ENCODE assay signal across 8 cellular contexts in genomic region chr14:61280092-61280525, GRCh38. TPM values are rescaled to one million over a fixed set of nuclear protein-coding genes. Genes with fewer than 3 reads are reported as not detected.
DNase-seq lines count a peak whose midpoint lies in the region; ATAC-seq, FAIRE-seq and TF ChIP-seq lines count a peak whose summit lies in the region.

No MANE protein-coding gene starts in this region.

- peaks cover 3% of the 10 kb centered on the region for H3K36me3 Mint-ChIP-seq in activated naive CD4-positive, alpha-beta T cell treated with anti-CD3 and anti-CD28 coated beads, Interleukin-2, amount 50 U/mL, for 24 hours

- DNase-seq in NCI-H69 (lab: John Stamatoyannopoulos, UW) (peak; percentile 75), GM12891 (ENCODE audit: insufficient read length, low spot score) (no peak), pons (ENCODE audit: low spot score) (no peak), NOMO-1 treated with dmso at 0.1 percent for 144 hours (lab: John Stamatoyannopoulos, UW; ENCODE audit: unreplicated experiment) (no peak)
- DNase-seq in stimulated activated CD4-positive, alpha-beta T cell treated with anti-CD3 and anti-CD28 coated beads, Interleukin-2, amount 100 ng/mL, for 4 hours (ENCODE audit: low read depth): peak; percentile 22

- peaks cover 2% of the 10 kb centered on the region for H3K9me3 ChIP-seq in iPS-18c (ENCODE audit: control insufficient read depth, insufficient read depth, low read length)

- H3K9me3 Mint-ChIP-seq in activated naive CD4-positive, alpha-beta T cell treated with anti-CD3 and anti-CD28 coated beads, Interleukin-2, amount 50 U/mL, for 24 hours: no peaks in the 10 kb centered on the region

- no peaks in the 10 kb centered on the region for H3K27me3 Mint-ChIP-seq in activated naive CD4-positive, alpha-beta T cell treated with anti-CD3 and anti-CD28 coated beads, Interleukin-2, amount 50 U/mL, for 24 hours

- H3K4me3 ChIP-seq in iPS-18c (ENCODE audit: insufficient read depth, low read depth, low read length): peak overlapping the region; percentile 71

- H3K4me3 Mint-ChIP-seq in activated naive CD4-positive, alpha-beta T cell treated with anti-CD3 and anti-CD28 coated beads, Interleukin-2, amount 50 U/mL, for 24 hours: peak overlapping the region; percentile 92

- H3K4me1 Mint-ChIP-seq in activated naive CD4-positive, alpha-beta T cell treated with anti-CD3 and anti-CD28 coated beads, Interleukin-2, amount 50 U/mL, for 24 hours: peaks cover 32% of the 10 kb centered on the region

- no peak for ATAC-seq in GM21447 (IDR thresholded peaks at IDR 0.05; ENCODE audit: unreplicated experiment)

- TF ChIP-seq POLR2A in GM12891 (IDR thresholded peaks at IDR 0.05; ENCODE audit: low read depth, low read length): no peak

- peak overlapping the region; percentile 92 for H3K27ac Mint-ChIP-seq in activated naive CD4-positive, alpha-beta T cell treated with anti-CD3 and anti-CD28 coated beads, Interleukin-2, amount 50 U/mL, for 24 hours

- FAIRE-seq in GM12891 (lab: Jason Lieb, UNC): no peak

TF ChIP-seq in GM12891, 5 proteins besides CTCF, POLR2A, EP300 and RAD21:
- no peak for TF ChIP-seq PAX5 (IDR thresholded peaks at IDR 0.05; ENCODE audit: insufficient read depth, low read length, severe bottlenecking)
- TF ChIP-seq TAF1 (IDR thresholded peaks at IDR 0.05; ENCODE audit: low read depth, low read length): no peak
- TF ChIP-seq POU2F2 (IDR thresholded peaks at IDR 0.05; ENCODE audit: low read depth, low read length): no peak
- no peak for TF ChIP-seq POLR2AphosphoS5 (IDR thresholded peaks at IDR 0.05; ENCODE audit: low read depth, low read length)
- TF ChIP-seq SPI1 (IDR thresholded peaks at IDR 0.05; ENCODE audit: low read depth, low read length): no peak

RNA-seq across cellular contexts. Expression of gene TMEM30B, which starts 1.0 kb away (rescaled TPM):
- polyA plus RNA-seq in GM12891 (2012; ENCODE audit: low read depth, missing spikeins): 0.15 TPM

RNA-seq across cellular contexts. Expression of gene PRKCH, which starts 41.3 kb away (rescaled TPM):
- polyA plus RNA-seq in GM12891 (2012; ENCODE audit: low read depth, missing spikeins): 45.7 TPM

Comparison
In these comparisons a context has a peak if more than half of its experiments do, and no peak if none do; other contexts are left out.
1. DNase-seq: peak in NCI-H69 (single experiment) and stimulated activated CD4-positive, alpha-beta T cell treated with anti-CD3 and anti-CD28 coated beads, Interleukin-2, amount 100 ng/mL, for 4 hours (single experiment); none in GM12891 (single experiment), pons (single experiment) and NOMO-1 treated with dmso at 0.1 percent for 144 hours (single experiment).